ENCODE assay signal across 1 cellular context in genomic region chr16:2146739-2147138, GRCh38.
TF ChIP-seq lines count a peak whose summit lies in the region.

No MANE protein-coding gene starts in this region.

TF ChIP-seq in WTC11, 78 proteins besides CTCF, POLR2A, EP300 and RAD21 (continued from another document):
- TF ChIP-seq, protein P1, sequence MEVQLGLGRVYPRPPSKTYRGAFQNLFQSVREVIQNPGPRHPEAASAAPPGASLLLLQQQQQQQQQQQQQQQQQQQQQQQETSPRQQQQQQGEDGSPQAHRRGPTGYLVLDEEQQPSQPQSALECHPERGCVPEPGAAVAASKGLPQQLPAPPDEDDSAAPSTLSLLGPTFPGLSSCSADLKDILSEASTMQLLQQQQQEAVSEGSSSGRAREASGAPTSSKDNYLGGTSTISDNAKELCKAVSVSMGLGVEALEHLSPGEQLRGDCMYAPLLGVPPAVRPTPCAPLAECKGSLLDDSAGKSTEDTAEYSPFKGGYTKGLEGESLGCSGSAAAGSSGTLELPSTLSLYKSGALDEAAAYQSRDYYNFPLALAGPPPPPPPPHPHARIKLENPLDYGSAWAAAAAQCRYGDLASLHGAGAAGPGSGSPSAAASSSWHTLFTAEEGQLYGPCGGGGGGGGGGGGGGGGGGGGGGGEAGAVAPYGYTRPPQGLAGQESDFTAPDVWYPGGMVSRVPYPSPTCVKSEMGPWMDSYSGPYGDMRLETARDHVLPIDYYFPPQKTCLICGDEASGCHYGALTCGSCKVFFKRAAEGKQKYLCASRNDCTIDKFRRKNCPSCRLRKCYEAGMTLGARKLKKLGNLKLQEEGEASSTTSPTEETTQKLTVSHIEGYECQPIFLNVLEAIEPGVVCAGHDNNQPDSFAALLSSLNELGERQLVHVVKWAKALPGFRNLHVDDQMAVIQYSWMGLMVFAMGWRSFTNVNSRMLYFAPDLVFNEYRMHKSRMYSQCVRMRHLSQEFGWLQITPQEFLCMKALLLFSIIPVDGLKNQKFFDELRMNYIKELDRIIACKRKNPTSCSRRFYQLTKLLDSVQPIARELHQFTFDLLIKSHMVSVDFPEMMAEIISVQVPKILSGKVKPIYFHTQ (CRISPR knock-in tag; IDR thresholded peaks at IDR 0.05) = no peak
- no peak for TF ChIP-seq ATF1 (CRISPR knock-in tag; IDR thresholded peaks at IDR 0.05)
- TF ChIP-seq GABPB1 (CRISPR knock-in tag; IDR thresholded peaks at IDR 0.05) = no peak
- TF ChIP-seq NFATC4 (CRISPR knock-in tag; IDR thresholded peaks at IDR 0.05) = no peak
- TF ChIP-seq OVOL2 (CRISPR knock-in tag; IDR thresholded peaks at IDR 0.05; ENCODE audit: borderline replicate concordance) = no peak
- no peak for TF ChIP-seq ZNF671 (CRISPR knock-in tag; IDR thresholded peaks at IDR 0.05)
- no peak for TF ChIP-seq TP53 (CRISPR knock-in tag; IDR thresholded peaks at IDR 0.05)
- no peak for TF ChIP-seq MYBL2 (CRISPR knock-in tag; IDR thresholded peaks at IDR 0.05)
- no peak for TF ChIP-seq ETV6 (CRISPR knock-in tag; IDR thresholded peaks at IDR 0.05)
- no peak for TF ChIP-seq FOXK1 (CRISPR knock-in tag; IDR thresholded peaks at IDR 0.05)
- TF ChIP-seq FOXP1 (CRISPR knock-in tag; IDR thresholded peaks at IDR 0.05; ENCODE audit: borderline replicate concordance) = no peak
- no peak for TF ChIP-seq ERG (CRISPR knock-in tag; IDR thresholded peaks at IDR 0.05)
